10 cellular contexts compared by ENCODE assay signal in genomic region chr1:6275826-6276764, GRCh38. TPM values are rescaled to one million over a fixed set of nuclear protein-coding genes. Genes with fewer than 3 reads are reported as not detected.
DNase-seq lines count a peak whose midpoint lies in the region; ATAC-seq, FAIRE-seq and TF ChIP-seq lines count a peak whose summit lies in the region.
"Had no signal": no experiment of that assay in that cellular context is flagged by ENCODE, and none has a peak within 500 bp of the region (broad histone marks: within the 10 kb centered on the region; RNA-seq: fewer than 3 reads in every experiment).

No MANE protein-coding gene starts in this region.

- peak; percentile 35 for DNase-seq in NCI-H1694 treated with DMSO at 0.1 percent for 48 hours (lab: John Stamatoyannopoulos, UW)
- DNase-seq in mesendoderm = peak; percentile 19
- peak; percentile 78 for DNase-seq in testis
- no peak for DNase-seq in BE2C
- DNase-seq in urothelium cell line (ENCODE audit: low spot score) = no peak
- no peak for DNase-seq in progenitor cell of endocrine pancreas (ENCODE audit: low spot score, unreplicated experiment)
- DNase-seq: T-helper 2 cell had no signal

- no peaks in the 10 kb centered on the region for H3K9me3 Mint-ChIP-seq in progenitor cell of endocrine pancreas (ENCODE audit: low read depth)
- H3K9me3 Mint-ChIP-seq: central memory CD8-positive, alpha-beta T cell had no signal

- H4K8ac ChIP-seq in mesendoderm (ENCODE audit: low read depth, low read length) = no peak overlapping the region

- no peak overlapping the region for H4K5ac ChIP-seq in mesendoderm (ENCODE audit: low read length)

- ATAC-seq in GM21381 (IDR thresholded peaks at IDR 0.05; ENCODE audit: unreplicated experiment) = no peak

- H2BK120ac ChIP-seq in mesendoderm (ENCODE audit: low read depth, low read length) = no peak overlapping the region

- no peak overlapping the region for H3K4me3 Mint-ChIP-seq in progenitor cell of endocrine pancreas (ENCODE audit: low read depth)
- H3K4me3 Mint-ChIP-seq: central memory CD8-positive, alpha-beta T cell had no signal

- no peaks in the 10 kb centered on the region for H3K36me3 Mint-ChIP-seq in progenitor cell of endocrine pancreas (ENCODE audit: insufficient read depth)

- H3K9me3 ChIP-seq in ectodermal cell (ENCODE audit: control insufficient read depth, low read length) (no peaks in the 10 kb centered on the region), testis (no peaks in the 10 kb centered on the region), BE2C (no peaks in the 10 kb centered on the region)

- peaks cover 4% of the 10 kb centered on the region for H3K4me1 Mint-ChIP-seq in progenitor cell of endocrine pancreas (ENCODE audit: low read depth)
- H3K4me1 Mint-ChIP-seq: central memory CD8-positive, alpha-beta T cell had no signal

- no peak for TF ChIP-seq POLR2A in testis (IDR thresholded peaks at IDR 0.05)

- H3K27me3 Mint-ChIP-seq in progenitor cell of endocrine pancreas = no peaks in the 10 kb centered on the region
- H3K27me3 Mint-ChIP-seq: central memory CD8-positive, alpha-beta T cell had no signal

- H3K9ac ChIP-seq in mesendoderm (ENCODE audit: low read length) = peak overlapping the region; percentile 19

- 53 to 57% methylated on average over 35 of the region's 35 CpGs for WGBS in ectodermal cell, 2 experiments
- no CpG with 5 or more reads among the region's 35 CpGs for WGBS in mesendoderm (ENCODE audit: extremely low coverage, insufficient coverage, low lambda C conversion rate)
- WGBS in testis, 2 donors = 34 to 79% methylated on average over 24 to 35 of the region's 35 CpGs

- TF ChIP-seq CTCF in testis (IDR thresholded peaks at IDR 0.05) (no peak), BE2C (IDR thresholded peaks at IDR 0.05; ENCODE audit: low read depth, low read length) (no peak), progenitor cell of endocrine pancreas (IDR thresholded peaks at IDR 0.05; ENCODE audit: unreplicated experiment) (no peak)

- H2BK5ac ChIP-seq in mesendoderm (ENCODE audit: low read length) = no peak overlapping the region

- H3K27ac ChIP-seq in ectodermal cell (ENCODE audit: insufficient read depth, low read depth, low read length, poor library complexity, severe bottlenecking) (peak overlapping the region; percentile 59), mesendoderm (ENCODE audit: low read depth, low read length) (no peak overlapping the region), testis (peak overlapping the region; percentile 18 to 76)

- no peaks in the 10 kb centered on the region for H3K79me2 ChIP-seq in mesendoderm (ENCODE audit: control insufficient read depth, insufficient read depth, low read length)

- FAIRE-seq in urothelium cell line (lab: Jason Lieb, UNC) = no peak

- no peak overlapping the region for H2BK15ac ChIP-seq in mesendoderm (replicated peaks; ENCODE audit: low read depth)

- intact Hi-C loops in testis (cut with DNase I; ENCODE audit: low total_unique reads) = no loop called here

- H3K4ac ChIP-seq in mesendoderm (ENCODE audit: low read depth, low read length) = no peak overlapping the region

- peak overlapping the region; percentile 45 for H3K23ac ChIP-seq in mesendoderm (ENCODE audit: low read length)

- H3K27me3 ChIP-seq in ectodermal cell (ENCODE audit: control insufficient read depth, insufficient read depth, low read length, poor library complexity, severe bottlenecking) (no peaks in the 10 kb centered on the region), mesendoderm (ENCODE audit: insufficient read depth, low read length, poor library complexity) (no peaks in the 10 kb centered on the region), testis (no peaks in the 10 kb centered on the region), BE2C (no peaks in the 10 kb centered on the region)

- H3K56ac ChIP-seq in mesendoderm (ENCODE audit: low read length) = no peak overlapping the region

- H3K79me1 ChIP-seq in mesendoderm (ENCODE audit: low read length) = no peaks in the 10 kb centered on the region

- no peak overlapping the region for H3K27ac Mint-ChIP-seq in progenitor cell of endocrine pancreas

- peaks cover 48% of the 10 kb centered on the region for H3K4me1 ChIP-seq in ectodermal cell (ENCODE audit: control insufficient read depth, insufficient read depth, low read length)
- H3K4me1 ChIP-seq in mesendoderm (ENCODE audit: control insufficient read depth, low read depth, low read length) = peaks cover 2% of the 10 kb centered on the region
- H3K4me1 ChIP-seq in testis = peaks cover 15% of the 10 kb centered on the region
- peaks cover 3% of the 10 kb centered on the region for H3K4me1 ChIP-seq in BE2C

- H3K4me2 ChIP-seq in mesendoderm (ENCODE audit: low read length) = no peak overlapping the region

- no peaks in the 10 kb centered on the region for H3K36me3 ChIP-seq in ectodermal cell (ENCODE audit: control insufficient read depth, insufficient read depth, low read length)
- H3K36me3 ChIP-seq in mesendoderm (ENCODE audit: control insufficient read depth, insufficient read depth, low read length) = peaks cover 2% of the 10 kb centered on the region
- no peaks in the 10 kb centered on the region for H3K36me3 ChIP-seq in testis (ENCODE audit: low read depth, missing control alignments)
- H3K36me3 ChIP-seq in BE2C = no peaks in the 10 kb centered on the region

- H3K4me3 ChIP-seq in ectodermal cell (ENCODE audit: insufficient read depth, low read depth, low read length) (no peak overlapping the region), mesendoderm (ENCODE audit: low read length) (no peak overlapping the region), testis (no peak overlapping the region), BE2C (ENCODE audit: low read depth, low read length) (no peak overlapping the region)

- H2AK5ac ChIP-seq in mesendoderm (ENCODE audit: low read length) = no peak overlapping the region

- no peak overlapping the region for H3K18ac ChIP-seq in mesendoderm (ENCODE audit: low read length)

RNA-seq across cellular contexts. Expression of gene GPR153, which starts 15.2 kb away (rescaled TPM):
- 28.1 TPM for polyA plus RNA-seq in ectodermal cell (2013, experiment 1 of 4)
- polyA plus RNA-seq in ectodermal cell (2013, experiment 2 of 4) = 36.8 TPM
- 31.6 TPM for polyA plus RNA-seq in ectodermal cell (2013, experiment 3 of 4)
- polyA plus RNA-seq in ectodermal cell (2013, experiment 4 of 4) = 34.9 TPM
- polyA plus RNA-seq in mesendoderm (2013, experiment 1 of 2) = 0.87 TPM
- polyA plus RNA-seq in mesendoderm (2013, experiment 2 of 2) = 0.88 TPM
- total RNA-seq in testis (1 to 10 TPM; 5.7 to 6.3 TPM), progenitor cell of endocrine pancreas (6.3 and 6.5 TPM in 2 replicates)
- polyA plus RNA-seq in testis (ENCODE audit: insufficient read depth, low read depth, low replicate concordance) = 5.8 TPM
- 2.1 TPM for polyA plus RNA-seq in BE2C (2012; ENCODE audit: insufficient read depth, insufficient read length, low read depth)

RNA-seq across cellular contexts. Expression of gene HES3, which starts 32.1 kb away (rescaled TPM):
- 22.3 TPM for polyA plus RNA-seq in ectodermal cell (2013, experiment 1 of 4)
- 28.2 TPM for polyA plus RNA-seq in ectodermal cell (2013, experiment 2 of 4)
- 53.8 TPM for polyA plus RNA-seq in ectodermal cell (2013, experiment 3 of 4)
- polyA plus RNA-seq in ectodermal cell (2013, experiment 4 of 4) = 47.1 TPM
- polyA plus RNA-seq in mesendoderm (2013, experiment 1 of 2) = 0.27 TPM
- polyA plus RNA-seq in mesendoderm (2013, experiment 2 of 2) = 0.20 TPM
- total RNA-seq in testis (not detected), progenitor cell of endocrine pancreas (not detected in 2 replicates)
- polyA plus RNA-seq in testis (ENCODE audit: insufficient read depth, low read depth, low replicate concordance) = not detected
- not detected for polyA plus RNA-seq in BE2C (2012; ENCODE audit: insufficient read depth, insufficient read length, low read depth)

RNA-seq across cellular contexts. Expression of gene ICMT, which starts 40.3 kb away (rescaled TPM):
- 107 TPM for polyA plus RNA-seq in ectodermal cell (2013, experiment 1 of 4)
- 123 TPM for polyA plus RNA-seq in ectodermal cell (2013, experiment 2 of 4)
- polyA plus RNA-seq in ectodermal cell (2013, experiment 3 of 4) = 81.1 TPM
- polyA plus RNA-seq in ectodermal cell (2013, experiment 4 of 4) = 84.0 TPM
- polyA plus RNA-seq in mesendoderm (2013, experiment 1 of 2) = 54.8 TPM
- polyA plus RNA-seq in mesendoderm (2013, experiment 2 of 2) = 54.8 TPM
- 10 to 100 TPM; 33.0 to 36.5 TPM for total RNA-seq in testis
- 26.7 TPM for polyA plus RNA-seq in testis (ENCODE audit: insufficient read depth, low read depth, low replicate concordance)
- 25.8 TPM for polyA plus RNA-seq in BE2C (2012; ENCODE audit: insufficient read depth, insufficient read length, low read depth)
- 56.6 and 59.4 TPM in 2 replicates for total RNA-seq in progenitor cell of endocrine pancreas

Comparison
In these comparisons a context has a peak if more than half of its experiments do, and no peak if none do; other contexts are left out.
1. DNase-seq: peak in NCI-H1694 treated with DMSO at 0.1 percent for 48 hours (single experiment), mesendoderm (single experiment) and testis (single experiment); none in BE2C (single experiment), urothelium cell line (single experiment) and progenitor cell of endocrine pancreas (single experiment).